Comparison of ENCODE assay signal across 8 cellular contexts in genomic region chr20:46088409-46089075, GRCh38. TPM values are rescaled to one million over a fixed set of nuclear protein-coding genes. Genes with fewer than 3 reads are reported as not detected.
DNase-seq lines count a peak whose midpoint lies in the region; ATAC-seq and TF ChIP-seq lines count a peak whose summit lies in the region.

No MANE protein-coding gene starts in this region.

- DNase-seq in left ventricle myocardium inferior (no peak), left ventricle myocardium superior (no peak), T-helper 17 cell (no peak), fibroblast of peridontal ligament (ENCODE audit: extremely low read depth) (peak; percentile 20), prostate gland (ENCODE audit: low spot score) (no peak), middle frontal gyrus (ENCODE audit: extremely low spot score, low spot score) (no peak)
- no peak for DNase-seq in NK-92 treated with Interleukin-12 subunit alpha and Interleukin-12 subunit beta, amount 100 ng/mL, for 24 hours (lab: John Stamatoyannopoulos, UW)

- peak overlapping the region; percentile 88 for H3K4me3 Mint-ChIP-seq in T-helper 17 cell

- H3K4me1 Mint-ChIP-seq in T-helper 17 cell: peaks cover 30% of the 10 kb centered on the region

- H3K27ac ChIP-seq in left ventricle myocardium inferior (replicated peaks) (peak overlapping the region; percentile 98), prostate gland (peak overlapping the region; percentile 97)

- H3K27ac Mint-ChIP-seq in T-helper 17 cell: peak overlapping the region; percentile 80

- 5% methylated on average over 10 of the region's 10 CpGs for WGBS in prostate gland

- H3K9me3 ChIP-seq in left ventricle myocardium inferior (replicated peaks): no peaks in the 10 kb centered on the region
- H3K9me3 ChIP-seq in T-helper 17 cell (ENCODE audit: control insufficient read depth, low read length, poor library complexity, severe bottlenecking): peaks cover 2% of the 10 kb centered on the region
- H3K9me3 ChIP-seq in prostate gland: no peaks in the 10 kb centered on the region

- H3K36me3 ChIP-seq in left ventricle myocardium inferior: no peaks in the 10 kb centered on the region
- no peaks in the 10 kb centered on the region for H3K36me3 ChIP-seq in prostate gland

- H3K4me3 ChIP-seq in left ventricle myocardium inferior (peak overlapping the region; percentile 83), prostate gland (peak overlapping the region; percentile 71 to 81)

- peaks cover 2% of the 10 kb centered on the region for H3K36me3 Mint-ChIP-seq in T-helper 17 cell (ENCODE audit: low read depth)

- H3K4me1 ChIP-seq in left ventricle myocardium inferior (peaks cover 66% of the 10 kb centered on the region), prostate gland (replicated peaks) (peaks cover 8% of the 10 kb centered on the region)

- TF ChIP-seq CTCF in left ventricle myocardium inferior (IDR thresholded peaks at IDR 0.05; ENCODE audit: borderline replicate concordance) (no peak), prostate gland (IDR thresholded peaks at IDR 0.05) (no peak)

- ATAC-seq in left ventricle myocardium superior: no peak
- no peak for ATAC-seq in T-helper 17 cell
- no peak for ATAC-seq in GM18498 (IDR thresholded peaks at IDR 0.05; ENCODE audit: unreplicated experiment)

- intact Hi-C loops in left ventricle myocardium inferior (cut with micrococcal nuclease) (no loop called here), left ventricle myocardium superior (cut with micrococcal nuclease) (no loop called here), prostate gland (cut with DNase I) (loop anchor here (10.0 kb wide), 1 partner anchor 64 kb away; the partner anchor contains the start of gene SLC12A5)

- H3K27me3 ChIP-seq in left ventricle myocardium inferior (ENCODE audit: low read depth): no peaks in the 10 kb centered on the region
- H3K27me3 ChIP-seq in prostate gland (replicated peaks; ENCODE audit: insufficient read depth): no peaks in the 10 kb centered on the region

- TF ChIP-seq POLR2A in prostate gland (IDR thresholded peaks at IDR 0.05): no peak

- H3K27me3 Mint-ChIP-seq in T-helper 17 cell: no peaks in the 10 kb centered on the region

RNA-seq across cellular contexts. Expression of gene NCOA5, which starts 1.2 kb away (rescaled TPM):
- total RNA-seq in left ventricle myocardium inferior (16.5 TPM), left ventricle myocardium superior (19.4 TPM), T-helper 17 cell (10 to 100 TPM; 14.5 to 15.0 TPM), prostate gland (10 to 100 TPM; 41.0 to 50.6 TPM)

RNA-seq across cellular contexts. Expression of gene CD40, which starts 29.6 kb away (rescaled TPM):
- 6.8 TPM for total RNA-seq in left ventricle myocardium inferior
- 6.7 TPM for total RNA-seq in left ventricle myocardium superior
- total RNA-seq in T-helper 17 cell: 1 to 10 TPM in 1 of 2 donors, under 1 TPM in 1; 0.68 to 5.8 TPM
- 10 to 100 TPM; 16.9 to 27.1 TPM for total RNA-seq in prostate gland

RNA-seq across cellular contexts. Expression of gene SLC12A5, which starts 59.5 kb away (rescaled TPM):
- total RNA-seq in left ventricle myocardium inferior: not detected
- 1.3 TPM for total RNA-seq in left ventricle myocardium superior
- not detected for total RNA-seq in T-helper 17 cell
- 1 to 10 TPM in 1 of 2 donors, not detected in 1; 3.6 TPM for total RNA-seq in prostate gland
